In the genomic region with DNA sequence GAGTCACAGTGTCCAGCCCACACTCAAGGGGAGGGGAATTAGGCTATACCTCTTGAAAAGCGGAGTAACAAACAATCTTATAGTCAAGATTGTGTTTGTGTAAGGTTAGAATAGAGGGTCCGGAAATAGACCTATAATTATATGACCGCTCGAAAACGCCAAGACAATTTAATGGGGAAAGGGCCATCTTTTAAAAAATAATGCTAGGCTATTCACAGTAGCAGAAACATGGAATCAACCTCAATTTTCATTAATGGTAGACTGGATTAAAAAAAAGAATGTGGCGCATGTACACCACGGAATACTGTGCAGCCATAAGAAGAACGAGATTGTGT, we compare ENCODE assay signal across 1 cellular context.
TF ChIP-seq lines count a peak whose summit lies in the region.

No MANE protein-coding gene starts in this region.

TF ChIP-seq in A549, 52 proteins besides CTCF, POLR2A, EP300 and RAD21:
- TF ChIP-seq EHMT2 (IDR thresholded peaks at IDR 0.05; ENCODE audit: low read depth) (no peak), ESRRA (IDR thresholded peaks at IDR 0.05; ENCODE audit: borderline replicate concordance, low read length) (no peak), CHD4 (IDR thresholded peaks at IDR 0.05; ENCODE audit: borderline replicate concordance) (no peak), TP53 (CRISPR knock-in tag; IDR thresholded peaks at IDR 0.05) (no peak), MAFK (IDR thresholded peaks at IDR 0.05; ENCODE audit: partially characterized antibody) (no peak), HMGXB4 (CRISPR knock-in tag; IDR thresholded peaks at IDR 0.05; ENCODE audit: borderline replicate concordance) (no peak), RCOR1 (IDR thresholded peaks at IDR 0.05; ENCODE audit: low read depth, low read length) (no peak), POLR2AphosphoS2 (conservative IDR thresholded peaks at IDR 0.05; ENCODE audit: low read length) (no peak), PHF8 (IDR thresholded peaks at IDR 0.05; ENCODE audit: borderline replicate concordance, low read depth) (no peak), ZNF302 (CRISPR knock-in tag; IDR thresholded peaks at IDR 0.05) (no peak), SREBF2 (IDR thresholded peaks at IDR 0.05) (no peak), JUN (IDR thresholded peaks at IDR 0.05) (no peak)
- TF ChIP-seq, protein P1, sequence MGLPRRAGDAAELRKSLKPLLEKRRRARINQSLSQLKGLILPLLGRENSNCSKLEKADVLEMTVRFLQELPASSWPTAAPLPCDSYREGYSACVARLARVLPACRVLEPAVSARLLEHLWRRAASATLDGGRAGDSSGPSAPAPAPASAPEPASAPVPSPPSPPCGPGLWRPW (IDR thresholded peaks at IDR 0.05): no peak
